In genomic region chr17:38325221-38325851, GRCh38 we compare ENCODE assay signal across 16 cellular contexts. TPM values are rescaled to one million over a fixed set of nuclear protein-coding genes. Genes with fewer than 3 reads are reported as not detected.
A peak's percentile ranks its signal among the peaks of the same experiment; 100 is the strongest.
DNase-seq lines count a peak whose midpoint lies in the region; TF ChIP-seq lines count a peak whose summit lies in the region.
"Had no signal": no experiment of that assay in that cellular context is flagged by ENCODE, and none has a peak within 500 bp of the region (broad histone marks: within the 10 kb centered on the region; RNA-seq: fewer than 3 reads in every experiment).

No MANE protein-coding gene starts in this region.

- H3K4me2 ChIP-seq in OCI-LY7 (ENCODE audit: low read length): peak overlapping the region; percentile 91

- no peaks in the 10 kb centered on the region for H3K9me3 ChIP-seq in OCI-LY7 (ENCODE audit: low read length)
- H3K9me3 ChIP-seq: tibial artery had no signal

- peak overlapping the region; percentile 27; the same call in 1 of the 2 replicates for H2AFZ ChIP-seq in OCI-LY7 (ENCODE audit: low read length)

- BruUV-seq in OCI-LY7 (replicated peaks; lab: Mats Ljungman, UMichigan): no TSS peak

- no peaks in the 10 kb centered on the region for H4K20me1 ChIP-seq in OCI-LY7 (ENCODE audit: insufficient read depth, low read length)

- intact Hi-C loops in OCI-LY7 (cut with micrococcal nuclease; ENCODE audit: unreplicated experiment): loop anchor here (1.0 to 2.0 kb wide), 2 partner anchors 26 to 89 kb away; partner anchors contain the start of gene SOCS7
- intact Hi-C loops in activated CD4-positive, alpha-beta memory T cell treated with anti-CD3 and anti-CD28 coated beads for 36 hours (cut with micrococcal nuclease): no loop called here

- no peaks in the 10 kb centered on the region for H3K4me1 Mint-ChIP-seq in activated CD4-positive, alpha-beta memory T cell treated with anti-CD3 and anti-CD28 coated beads for 36 hours (ENCODE audit: low read depth)

- no peaks in the 10 kb centered on the region for H3K79me2 ChIP-seq in OCI-LY7 (ENCODE audit: insufficient read depth, low read depth, low read length)

- CTCF ChIA-PET in OCI-LY7 (lab: Charles Lee; ENCODE audit: unreplicated experiment): interaction anchor here (0.6 to 3.2 kb wide), 5 partner anchors 8 to 89 kb away, joined by 3 to 17 read pairs (median 6); no protein-coding TSS in a partner anchor
- CTCF ChIA-PET in activated CD4-positive, alpha-beta memory T cell treated with anti-CD3 and anti-CD28 coated beads for 36 hours (lab: Charles Lee): interaction anchor here (1.1 to 3.6 kb wide), 4 partner anchors 8 to 89 kb away, joined by 3 to 23 read pairs (median 6); no protein-coding TSS in a partner anchor

- no peak overlapping the region for H3K4me3 Mint-ChIP-seq in activated CD4-positive, alpha-beta memory T cell treated with anti-CD3 and anti-CD28 coated beads for 36 hours

- TF ChIP-seq CTCF in OCI-LY7 (conservative IDR thresholded peaks at IDR 0.05; ENCODE audit: low read length) (no peak), fibroblast of the aortic adventitia (IDR thresholded peaks at IDR 0.05; ENCODE audit: insufficient read depth, low read length) (no peak)

- H3K27me3 Mint-ChIP-seq in activated CD4-positive, alpha-beta memory T cell treated with anti-CD3 and anti-CD28 coated beads for 36 hours: peaks cover 2% of the 10 kb centered on the region

- H3K36me3 ChIP-seq in OCI-LY7 (ENCODE audit: insufficient read depth, low read length): peaks cover 29% of the 10 kb centered on the region

- peaks cover 15% of the 10 kb centered on the region for H3K36me3 Mint-ChIP-seq in activated CD4-positive, alpha-beta memory T cell treated with anti-CD3 and anti-CD28 coated beads for 36 hours

- H3K4me3 ChIP-seq in OCI-LY7 (ENCODE audit: low read depth, low read length, poor library complexity, severe bottlenecking) (peak overlapping the region; percentile 48), fibroblast of the aortic adventitia (ENCODE audit: low read depth, low read length) (no peak overlapping the region)
- H3K4me3 ChIP-seq: tibial artery had no signal

- no peaks in the 10 kb centered on the region for H3K9me3 Mint-ChIP-seq in activated CD4-positive, alpha-beta memory T cell treated with anti-CD3 and anti-CD28 coated beads for 36 hours

- DNase-seq in NCI-H1694 treated with DMSO at 0.1 percent for 48 hours (lab: John Stamatoyannopoulos, UW): peak; percentile 10
- DNase-seq in NCI-H1694 (lab: John Stamatoyannopoulos, UW): no peak
- peak; percentile 91 for DNase-seq in OCI-LY7 (ENCODE audit: low spot score)
- DNase-seq in fibroblast of the aortic adventitia (ENCODE audit: low read depth): peak; percentile 22
- DNase-seq in putamen (ENCODE audit: low spot score): peak; percentile 64
- no peak for DNase-seq in SKM-1 treated with dmso at 0.1 percent for 144 hours (lab: John Stamatoyannopoulos, UW; ENCODE audit: unreplicated experiment)
- DNase-seq in T-helper 2 cell: no peak
- DNase-seq in activated CD4-positive, alpha-beta memory T cell treated with anti-CD3 and anti-CD28 coated beads for 36 hours: no peak
- DNase-seq: 8988T; activated CD8-positive, alpha-beta memory T cell treated with anti-CD3 and anti-CD28 coated beads, Interleukin-2, amount 50 U/mL, for 4 hours; cerebellar nuclear complex; NCI-H226; stimulated activated CD4-positive, alpha-beta T cell treated with anti-CD3 and anti-CD28 coated beads, Interleukin-4, amount 100 ng/mL, for 1 hour; SW 1271; tibial artery had no signal

- H3K27ac ChIP-seq in OCI-LY7 (ENCODE audit: low read depth, low read length, poor library complexity, severe bottlenecking): peak overlapping the region; percentile 97
- H3K27ac ChIP-seq: tibial artery had no signal

- POLR2A ChIA-PET in OCI-LY7 (lab: Charles Lee): interaction anchor here (0.5 to 4.1 kb wide), 11 partner anchors 9 to 444 kb away, joined by 3 to 38 read pairs (median 3); partner anchors contain the start of gene SOCS7
- POLR2A ChIA-PET in activated CD4-positive, alpha-beta memory T cell treated with anti-CD3 and anti-CD28 coated beads for 36 hours (lab: Charles Lee): no interaction called here

- no peak overlapping the region for H3K27ac Mint-ChIP-seq in activated CD4-positive, alpha-beta memory T cell treated with anti-CD3 and anti-CD28 coated beads for 36 hours

- H3K9me2 ChIP-seq in OCI-LY7 (ENCODE audit: insufficient read depth, low read length): no peaks in the 10 kb centered on the region

- peaks cover 72% of the 10 kb centered on the region for H3K4me1 ChIP-seq in OCI-LY7 (ENCODE audit: insufficient read depth, low read length, poor library complexity, severe bottlenecking)
- H3K4me1 ChIP-seq: tibial artery had no signal

RNA-seq across cellular contexts. Expression of gene GPR179, which starts 18.4 kb away (rescaled TPM):
- 0.21 and 0.32 TPM in 2 replicates for total RNA-seq in OCI-LY7 (2014; rRNA removed; shearing (Covaris generic))
- total RNA-seq in OCI-LY7 (2022) (0.06 and 1.1 TPM in 2 replicates), fibroblast of the aortic adventitia (ENCODE audit: low replicate concordance) (under 0.01 TPM in 2 replicates)
- total RNA-seq in activated CD4-positive, alpha-beta memory T cell treated with anti-CD3 and anti-CD28 coated beads for 36 hours: under 1 TPM; 0.02 to 0.10 TPM
- total RNA-seq: G401 had no signal

RNA-seq across cellular contexts. Expression of gene SOCS7, which starts 26.3 kb away (rescaled TPM):
- total RNA-seq in OCI-LY7 (2014; rRNA removed; shearing (Covaris generic)): 27.0 and 36.1 TPM in 2 replicates
- total RNA-seq in OCI-LY7 (2022): 39.1 and 44.9 TPM in 2 replicates
- total RNA-seq in fibroblast of the aortic adventitia (ENCODE audit: low replicate concordance): 11.7 and 18.8 TPM in 2 replicates
- total RNA-seq in activated CD4-positive, alpha-beta memory T cell treated with anti-CD3 and anti-CD28 coated beads for 36 hours: 10 to 100 TPM; 18.1 to 21.7 TPM

RNA-seq across cellular contexts. Expression of gene MRPL45, which starts 28.4 kb away (rescaled TPM):
- total RNA-seq in OCI-LY7 (2014; rRNA removed; shearing (Covaris generic)): 29.5 and 29.6 TPM in 2 replicates
- total RNA-seq in OCI-LY7 (2022) (41.5 and 45.1 TPM in 2 replicates), fibroblast of the aortic adventitia (ENCODE audit: low replicate concordance) (34.1 and 42.2 TPM in 2 replicates)
- total RNA-seq in activated CD4-positive, alpha-beta memory T cell treated with anti-CD3 and anti-CD28 coated beads for 36 hours: 10 to 100 TPM; 45.0 to 46.6 TPM

Comparison
In these comparisons a context has a peak if more than half of its experiments do, and no peak if none do; other contexts are left out.
1. DNase-seq: peak in NCI-H1694 treated with DMSO at 0.1 percent for 48 hours (single experiment), OCI-LY7 (single experiment), fibroblast of the aortic adventitia (single experiment) and putamen (single experiment); none in NCI-H1694 (single experiment), SKM-1 treated with dmso at 0.1 percent for 144 hours (single experiment), T-helper 2 cell (0 of 5) and activated CD4-positive, alpha-beta memory T cell treated with anti-CD3 and anti-CD28 coated beads for 36 hours (single experiment).